13 cellular contexts compared by ENCODE assay signal in genomic region chr7:74164985-74165456, GRCh38. TPM values are rescaled to one million over a fixed set of nuclear protein-coding genes. Genes with fewer than 3 reads are reported as not detected.
A peak's percentile ranks its signal among the peaks of the same experiment; 100 is the strongest.
DNase-seq lines count a peak whose midpoint lies in the region; ATAC-seq, FAIRE-seq and TF ChIP-seq lines count a peak whose summit lies in the region.
"Had no signal": no experiment of that assay in that cellular context is flagged by ENCODE, and none has a peak within 500 bp of the region (broad histone marks: within the 10 kb centered on the region; RNA-seq: fewer than 3 reads in every experiment).

No MANE protein-coding gene starts in this region.

- no peaks in the 10 kb centered on the region for H3K4me1 Mint-ChIP-seq in nephron
- H3K4me1 Mint-ChIP-seq in activated T-helper 2 cell treated with anti-CD3 and anti-CD28 coated beads, Interferon-gamma antibody, Interleukin-2, Interleukin-4, amounts not matched to agents 10 μg/mL and 5 μg/mL and 100 μg/mL, durations not matched to agents 14 hours and 24 hours and 36 hours (ENCODE audit: low read depth), result no peaks in the 10 kb centered on the region

- ATAC-seq in GM18520 (IDR thresholded peaks at IDR 0.05; ENCODE audit: unreplicated experiment) (no peak), GM18907 (IDR thresholded peaks at IDR 0.05; ENCODE audit: unreplicated experiment) (no peak)
- ATAC-seq: sciatic nerve had no signal

- H3K9me2 ChIP-seq in Karpas-422 (replicated peaks; ENCODE audit: insufficient read depth, low read length), result no peaks in the 10 kb centered on the region

- in situ Hi-C loops in brain microvascular endothelial cell (cut with HindIII; ENCODE audit: low pct_ligation_motif_present, low sequenced_read_pairs), result no loop called here

- H2AFZ ChIP-seq in Karpas-422 (ENCODE audit: low read length), result no peak overlapping the region

- no peak overlapping the region for H3K4me2 ChIP-seq in Karpas-422 (ENCODE audit: low read depth, low read length, poor library complexity, severe bottlenecking)

- H3K27me3 ChIP-seq in Karpas-422 (ENCODE audit: low read length), result no peaks in the 10 kb centered on the region
- no peaks in the 10 kb centered on the region for H3K27me3 ChIP-seq in brain microvascular endothelial cell (replicated peaks)
- no peaks in the 10 kb centered on the region for H3K27me3 ChIP-seq in colonic mucosa

- H3K4me3 Mint-ChIP-seq in nephron, result no peak overlapping the region
- no peak overlapping the region for H3K4me3 Mint-ChIP-seq in activated T-helper 2 cell treated with anti-CD3 and anti-CD28 coated beads, Interferon-gamma antibody, Interleukin-2, Interleukin-4, amounts not matched to agents 10 μg/mL and 5 μg/mL and 100 μg/mL, durations not matched to agents 14 hours and 24 hours and 36 hours (ENCODE audit: low read depth)

- intact Hi-C loops in colonic mucosa (cut with DNase I), result no loop called here
- intact Hi-C loops in activated T-helper 2 cell treated with anti-CD3 and anti-CD28 coated beads, Interferon-gamma antibody, Interleukin-2, Interleukin-4, amounts not matched to agents 10 μg/mL and 5 μg/mL and 100 μg/mL, durations not matched to agents 14 hours and 24 hours and 36 hours (cut with micrococcal nuclease), result no loop called here

- H3K9me3 Mint-ChIP-seq in nephron, result no peaks in the 10 kb centered on the region
- no peaks in the 10 kb centered on the region for H3K9me3 Mint-ChIP-seq in activated T-helper 2 cell treated with anti-CD3 and anti-CD28 coated beads, Interferon-gamma antibody, Interleukin-2, Interleukin-4, amounts not matched to agents 10 μg/mL and 5 μg/mL and 100 μg/mL, durations not matched to agents 14 hours and 24 hours and 36 hours

- no peaks in the 10 kb centered on the region for H4K20me1 ChIP-seq in Karpas-422 (ENCODE audit: insufficient read depth, low read depth, low read length)

- DNase-seq in D721Med (ENCODE audit: insufficient read length, low spot score) (no peak), Karpas-422 (peak; percentile 58), brain microvascular endothelial cell (no peak), colonic mucosa (no peak)
- DNase-seq in activated T-helper 2 cell treated with anti-CD3 and anti-CD28 coated beads, Interferon-gamma antibody, Interleukin-2, Interleukin-4, amounts not matched to agents 10 μg/mL and 5 μg/mL and 100 μg/mL, durations not matched to agents 14 hours and 24 hours and 36 hours (ENCODE audit: low spot score), result no peak
- DNase-seq: GDM1, NCI-H2029 treated with DMSO at 0.1 percent for 48 hours, SIG-M5 had no signal

- H3K9ac ChIP-seq in Karpas-422 (ENCODE audit: low read length), result no peak overlapping the region
- H3K9ac ChIP-seq in colonic mucosa (ENCODE audit: low read depth in 2 of 2, low read length in 2 of 2), result peak overlapping the region in 1 of 2 donors; percentile 9

- peak overlapping the region in 2 of 3 experiments; percentile 59 to 62 for H3K27ac Mint-ChIP-seq in nephron
- H3K27ac Mint-ChIP-seq in activated T-helper 2 cell treated with anti-CD3 and anti-CD28 coated beads, Interferon-gamma antibody, Interleukin-2, Interleukin-4, amounts not matched to agents 10 μg/mL and 5 μg/mL and 100 μg/mL, durations not matched to agents 14 hours and 24 hours and 36 hours, result no peak overlapping the region

- H3K4me1 ChIP-seq in Karpas-422 (ENCODE audit: low read length), result peaks cover 5% of the 10 kb centered on the region
- H3K4me1 ChIP-seq in colonic mucosa, result no peaks in the 10 kb centered on the region

- peaks cover 4% of the 10 kb centered on the region for H3K36me3 Mint-ChIP-seq in nephron (ENCODE audit: low read depth)
- no peaks in the 10 kb centered on the region for H3K36me3 Mint-ChIP-seq in activated T-helper 2 cell treated with anti-CD3 and anti-CD28 coated beads, Interferon-gamma antibody, Interleukin-2, Interleukin-4, amounts not matched to agents 10 μg/mL and 5 μg/mL and 100 μg/mL, durations not matched to agents 14 hours and 24 hours and 36 hours (ENCODE audit: low read depth)

- no peaks in the 10 kb centered on the region for H3K27me3 Mint-ChIP-seq in nephron (ENCODE audit: low read depth)
- H3K27me3 Mint-ChIP-seq in activated T-helper 2 cell treated with anti-CD3 and anti-CD28 coated beads, Interferon-gamma antibody, Interleukin-2, Interleukin-4, amounts not matched to agents 10 μg/mL and 5 μg/mL and 100 μg/mL, durations not matched to agents 14 hours and 24 hours and 36 hours (ENCODE audit: low read depth), result no peaks in the 10 kb centered on the region

- no peak overlapping the region for H3K4me3 ChIP-seq in Karpas-422 (ENCODE audit: low read length)
- no peak overlapping the region for H3K4me3 ChIP-seq in brain microvascular endothelial cell (ENCODE audit: low read depth, low read length)
- H3K4me3 ChIP-seq in colonic mucosa, result no peak overlapping the region

- TF ChIP-seq CTCF in D721Med (IDR thresholded peaks at IDR 0.05; ENCODE audit: insufficient read depth, missing control alignments) (peak; percentile 4), brain microvascular endothelial cell (IDR thresholded peaks at IDR 0.05; ENCODE audit: low read depth, low read length, missing control alignments) (peak; percentile 69), nephron (IDR thresholded peaks at IDR 0.05; ENCODE audit: unreplicated experiment in 3 of 3) (peak; percentile 25 to 55 (median 40)), colonic mucosa (IDR thresholded peaks at IDR 0.05) (no peak)

- H3K79me2 ChIP-seq in Karpas-422 (ENCODE audit: low read length), result no peaks in the 10 kb centered on the region

- H3K27ac ChIP-seq in Karpas-422 (ENCODE audit: low read length) (no peak overlapping the region), brain microvascular endothelial cell (no peak overlapping the region), colonic mucosa (no peak overlapping the region)

- no peaks in the 10 kb centered on the region for H3K36me3 ChIP-seq in Karpas-422 (ENCODE audit: insufficient read depth, low read length)
- no peaks in the 10 kb centered on the region for H3K36me3 ChIP-seq in brain microvascular endothelial cell (replicated peaks)
- no peaks in the 10 kb centered on the region for H3K36me3 ChIP-seq in colonic mucosa

- H3K9me3 ChIP-seq in Karpas-422 (ENCODE audit: low read length) (no peaks in the 10 kb centered on the region), colonic mucosa (no peaks in the 10 kb centered on the region)

- no peak for FAIRE-seq in D721Med (lab: Jason Lieb, UNC)
- FAIRE-seq: islet of Langerhans had no signal

RNA-seq across cellular contexts. Expression of gene EIF4H, which starts 9.1 kb away (rescaled TPM):
- total RNA-seq in Karpas-422 (2014; rRNA removed; shearing (Covaris generic); ENCODE audit: low replicate concordance), result 200 and 286 TPM in 2 replicates
- total RNA-seq in colonic mucosa, result 100 to 1,000 TPM; 297 to 302 TPM
- 367 and 372 TPM in 2 replicates for total RNA-seq in activated T-helper 2 cell treated with anti-CD3 and anti-CD28 coated beads, Interferon-gamma antibody, Interleukin-2, Interleukin-4, amounts not matched to agents 10 μg/mL and 5 μg/mL and 100 μg/mL, durations not matched to agents 14 hours and 24 hours and 36 hours

RNA-seq across cellular contexts. Expression of gene LAT2, which starts 44.8 kb away (rescaled TPM):
- total RNA-seq in Karpas-422 (2014; rRNA removed; shearing (Covaris generic); ENCODE audit: low replicate concordance), result 2.3 and 10.5 TPM in 2 replicates
- 1 to 10 TPM; 3.5 to 4.0 TPM for total RNA-seq in colonic mucosa
- 20.2 and 22.2 TPM in 2 replicates for total RNA-seq in activated T-helper 2 cell treated with anti-CD3 and anti-CD28 coated beads, Interferon-gamma antibody, Interleukin-2, Interleukin-4, amounts not matched to agents 10 μg/mL and 5 μg/mL and 100 μg/mL, durations not matched to agents 14 hours and 24 hours and 36 hours
